In the genomic region with DNA sequence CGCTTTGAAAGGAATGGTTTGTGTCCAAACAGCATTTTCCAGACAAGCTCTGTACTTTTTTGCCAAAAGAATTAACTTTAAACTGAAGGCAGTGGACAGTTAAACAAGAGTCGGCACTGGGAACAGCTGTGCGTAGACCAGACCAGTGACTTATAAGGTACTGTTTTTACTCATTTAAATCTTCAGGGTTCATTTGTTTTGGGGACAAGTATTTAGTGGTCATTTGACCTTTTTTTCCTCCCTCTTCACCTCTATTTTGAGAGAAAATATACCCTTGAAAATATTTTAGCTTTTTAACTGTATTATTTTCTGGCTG, we compare ENCODE assay signal across 8 cellular contexts.
DNase-seq lines count a peak whose midpoint lies in the region; ATAC-seq and TF ChIP-seq lines count a peak whose summit lies in the region.

No MANE protein-coding gene starts in this region.

- H3K4me3 Mint-ChIP-seq in chondrocyte (ENCODE audit: unreplicated experiment): peak overlapping the region; percentile 85

- CTCF ChIA-PET in PC-9 (lab: Charles Lee): interaction anchor here (0.6 to 1.0 kb wide), 2 partner anchors 18 to 31 kb away, joined by 3 to 5 read pairs; no protein-coding TSS in a partner anchor

- no peaks in the 10 kb centered on the region for H4K20me1 ChIP-seq in PC-9 (ENCODE audit: insufficient read depth)

- ATAC-seq in GM19023 (IDR thresholded peaks at IDR 0.05; ENCODE audit: unreplicated experiment): peak; percentile 82
- peak; percentile 77 for ATAC-seq in HG03066 (IDR thresholded peaks at IDR 0.05; ENCODE audit: low read depth, unreplicated experiment)

- 19 to 28% (median 24%) methylated on average over 3 of the region's 3 CpGs for WGBS in adrenal gland, 4 donors

- TF ChIP-seq CTCF in chondrocyte (IDR thresholded peaks at IDR 0.05) (no peak), parathyroid adenoma (IDR thresholded peaks at IDR 0.05) (no peak), PC-9 (conservative IDR thresholded peaks at IDR 0.05) (no peak), adrenal gland (IDR thresholded peaks at IDR 0.05) (no peak)

- POLR2A ChIA-PET in PC-9 (lab: Charles Lee; ENCODE audit: unreplicated experiment): interaction anchor here (0.6 to 0.7 kb wide), 3 partner anchors 240 to 1629 kb away, joined by 3 to 6 read pairs (median 5); no protein-coding TSS in a partner anchor

- no TSS peak for BruUV-seq in PC-9 (replicated peaks; lab: Mats Ljungman, UMichigan)

- H2AFZ ChIP-seq in parathyroid adenoma: no peak overlapping the region
- no peak overlapping the region for H2AFZ ChIP-seq in PC-9

- H3K9me3 ChIP-seq in parathyroid adenoma (ENCODE audit: control insufficient read depth, low read length): no peaks in the 10 kb centered on the region
- H3K9me3 ChIP-seq in PC-9 (ENCODE audit: insufficient read depth, low read depth): peaks cover 4% of the 10 kb centered on the region; the same call in 1 of the 2 replicates
- H3K9me3 ChIP-seq in adrenal gland (replicated peaks in 1 of 3): no peaks in the 10 kb centered on the region

- H3K27ac Mint-ChIP-seq in chondrocyte (ENCODE audit: unreplicated experiment): peak overlapping the region; percentile 92

- no peaks in the 10 kb centered on the region for H3K27me3 Mint-ChIP-seq in chondrocyte (ENCODE audit: low read depth)

- no peak overlapping the region for H3K9ac ChIP-seq in parathyroid adenoma

- H3K4me2 ChIP-seq in parathyroid adenoma (ENCODE audit: low read length) (peak overlapping the region; percentile 8), PC-9 (no peak overlapping the region)

- H3K79me2 ChIP-seq in parathyroid adenoma (no peaks in the 10 kb centered on the region), PC-9 (ENCODE audit: low read depth) (no peaks in the 10 kb centered on the region)

- H3K4me3 ChIP-seq in parathyroid adenoma (ENCODE audit: low read depth, low read length): peak overlapping the region; percentile 38
- no peak overlapping the region for H3K4me3 ChIP-seq in PC-9
- H3K4me3 ChIP-seq in adrenal gland: peak overlapping the region in 1 of 4 donors; percentile 33

- no peaks in the 10 kb centered on the region for H3K36me3 Mint-ChIP-seq in chondrocyte (ENCODE audit: low read depth)

- DNase-seq in chondrocyte (ENCODE audit: low spot score) (no peak), PC-9 (no peak), adrenal gland (no peak), cerebellar nuclear complex (lab: John Stamatoyannopoulos, UW) (no peak)
- DNase-seq in activated T-cell treated with anti-CD3 and anti-CD28 coated beads, Interleukin-2, amount 50 U/mL, for 1 hour: no peak

- H3K4me1 ChIP-seq in parathyroid adenoma (peaks cover 3% of the 10 kb centered on the region), PC-9 (replicated peaks; ENCODE audit: insufficient read depth) (peaks cover 11% of the 10 kb centered on the region; the same call in 1 of the 2 replicates), adrenal gland (replicated peaks in 1 of 2) (no peaks in the 10 kb centered on the region)

- H3K9me2 ChIP-seq in PC-9 (ENCODE audit: insufficient read depth): no peaks in the 10 kb centered on the region

- H3K4me1 Mint-ChIP-seq in chondrocyte (ENCODE audit: low read depth): peaks cover 49% of the 10 kb centered on the region

- no peaks in the 10 kb centered on the region for H3K27me3 ChIP-seq in parathyroid adenoma (ENCODE audit: control insufficient read depth, insufficient read depth, low read length)
- no peaks in the 10 kb centered on the region for H3K27me3 ChIP-seq in PC-9 (ENCODE audit: insufficient read depth, low read depth)
- H3K27me3 ChIP-seq in adrenal gland: no peaks in the 10 kb centered on the region

- no peaks in the 10 kb centered on the region for H3F3A ChIP-seq in PC-9 (ENCODE audit: insufficient read depth, low read depth)

- no peak overlapping the region for H3K27ac ChIP-seq in parathyroid adenoma
- no peak overlapping the region for H3K27ac ChIP-seq in PC-9
- no peak overlapping the region for H3K27ac ChIP-seq in adrenal gland

- H3K9me3 Mint-ChIP-seq in chondrocyte (ENCODE audit: low read depth): no peaks in the 10 kb centered on the region

- H3K36me3 ChIP-seq in parathyroid adenoma (ENCODE audit: control insufficient read depth, insufficient read depth, low read length): no peaks in the 10 kb centered on the region
- H3K36me3 ChIP-seq in PC-9 (ENCODE audit: low read depth): no peaks in the 10 kb centered on the region
- H3K36me3 ChIP-seq in adrenal gland (replicated peaks in 1 of 2): no peaks in the 10 kb centered on the region

- intact Hi-C loops in PC-9 (cut with micrococcal nuclease; ENCODE audit: unreplicated experiment): no loop called here
- intact Hi-C loops in adrenal gland (cut with DNase I): no loop called here

- no peak for TF ChIP-seq POLR2A in adrenal gland (IDR thresholded peaks at IDR 0.05)
